28 cellular contexts compared by ENCODE assay signal in genomic region chr1:22844621-22845020, GRCh38.
"Had no signal": no experiment of that assay in that cellular context is flagged by ENCODE, and none has a peak within 500 bp of the region (broad histone marks: within the 10 kb centered on the region; RNA-seq: fewer than 3 reads in every experiment).

No MANE protein-coding gene starts in this region.

- H3K4me2 ChIP-seq: PC-9 had no signal

- H3K36me3 ChIP-seq: MG63, SJCRH30 had no signal

- H3K27ac ChIP-seq: PC-9, RWPE1, SJCRH30, SK-N-MC had no signal

- H3K4me3 ChIP-seq: MG63, PC-9, SJCRH30, SK-N-MC had no signal

- FAIRE-seq: RCC 7860 had no signal

- DNase-seq: Kasumi-1, KG1, MG63, NCI-H1048, NCI-H1092 treated with DMSO at 0.1 percent for 48 hours, NCI-H1105 treated with DMSO at 0.1 percent for 48 hours, NCI-H146, NCI-H1694, NCI-H187, NCI-H1930, NCI-H2029 treated with DMSO at 0.1 percent for 48 hours, NCI-H2081 treated with DMSO at 0.1 percent for 48 hours, NCI-H2107, NCI-H2171, NCI-H226, NCI-H446 treated with DMSO at 0.1 percent for 48 hours, NCI-H510A, NCI-H526, NCI-H774, PC-9, SHP77, SIG-M5, SJCRH30 had no signal

- ATAC-seq: Panc1, SK-N-SH treated with all-trans-retinoic acid at 6 μM for 48 hours had no signal

- H3K27me3 ChIP-seq: MG63, SJCRH30 had no signal

- H3K9me3 ChIP-seq: MG63, SJCRH30 had no signal

- H2AFZ ChIP-seq: PC-9 had no signal
